ENCODE assay signal across 8 cellular contexts in the genomic region with DNA sequence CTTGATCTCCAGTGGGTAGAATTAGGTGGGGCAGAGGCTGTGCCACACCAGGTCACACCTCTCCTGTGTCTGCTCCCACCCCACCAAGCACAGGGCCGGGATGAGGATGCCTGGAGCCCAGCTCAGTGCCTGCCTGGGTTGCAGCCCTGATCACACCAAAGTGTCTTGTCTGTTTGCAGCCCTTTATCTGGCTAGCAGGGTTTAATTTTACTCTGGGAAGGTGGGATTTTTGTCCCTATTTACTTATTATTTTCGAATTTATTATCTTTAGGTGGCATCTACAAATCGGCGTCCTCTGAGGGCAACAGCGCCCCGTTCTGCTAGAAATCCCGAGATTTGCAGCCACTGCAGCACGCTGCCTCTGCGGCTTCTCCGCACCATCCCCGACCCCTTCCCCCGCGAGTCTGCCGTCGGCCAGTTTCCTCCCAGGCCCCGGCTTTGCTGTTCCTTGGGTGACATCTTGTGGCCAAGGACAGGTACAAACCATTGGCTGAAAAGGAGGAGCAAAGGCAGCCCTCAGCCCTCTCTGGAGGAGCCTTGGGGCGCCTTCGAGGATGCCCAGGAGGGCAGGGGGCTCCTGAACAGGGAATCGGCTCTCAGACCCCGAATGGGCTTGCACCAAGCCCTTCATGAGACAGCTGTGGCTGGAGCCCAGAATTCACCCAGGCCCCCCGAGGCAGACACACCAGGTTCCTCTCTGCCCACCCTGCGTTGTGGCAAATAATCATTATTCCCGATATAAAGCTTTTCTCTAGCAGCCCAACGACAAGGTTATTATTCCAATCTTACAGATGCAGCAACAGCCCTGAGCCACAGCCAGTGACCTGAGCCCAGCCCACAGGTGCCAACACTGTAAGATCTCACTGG.
DNase-seq lines count a peak whose midpoint lies in the region; ATAC-seq, FAIRE-seq and TF ChIP-seq lines count a peak whose summit lies in the region.

No MANE protein-coding gene starts in this region.

- DNase-seq in CD1c-positive myeloid dendritic cell (ENCODE audit: extremely low spot score): peak; percentile 65
- peak; percentile 2 for DNase-seq in GOT3 (lab: John Stamatoyannopoulos, UW)
- peak; percentile 76 for DNase-seq in NCI-H2171 (lab: John Stamatoyannopoulos, UW)
- DNase-seq in WTC11 (ENCODE audit: low spot score): peak; percentile 86
- peak in 55 of 61 donors; percentile 2 to 77 (median 37) for DNase-seq in caudate nucleus (lab: John Stamatoyannopoulos, UW)
- peak; percentile 86 for DNase-seq in kidney
- DNase-seq in stimulated activated CD4-positive, alpha-beta T cell treated with anti-CD3 and anti-CD28 coated beads, Interleukin-15, amount 100 ng/mL, for 24 hours: peak; percentile 79

- intact Hi-C loops in kidney (cut with DNase I): no loop called here

- H3K4me1 ChIP-seq in kidney (ENCODE audit: control insufficient read depth in 1 of 2, insufficient read depth in 1 of 2, low read depth in 1 of 2, low read length in 2 of 2): peaks cover 3 to 4% of the 10 kb centered on the region in 2 donors

- POLR2A ChIA-PET in WTC11 (lab: Charles Lee): interaction anchor here (0.6 kb wide), 1 partner anchor 138 kb away, joined by 7 read pairs; no protein-coding TSS in a partner anchor

- peak; percentile 73 for TF ChIP-seq CTCF in WTC11 (IDR thresholded peaks at IDR 0.05)
- TF ChIP-seq CTCF in kidney (IDR thresholded peaks at IDR 0.05; ENCODE audit: borderline replicate concordance, extremely low read depth, insufficient read depth): peak; percentile 76

- peak overlapping the region; percentile 56 for H3K4me3 Mint-ChIP-seq in WTC11

- H3K9ac ChIP-seq in kidney (ENCODE audit: low read length in 2 of 2): peak overlapping the region in 1 of 2 donors; percentile 20

- H3K27me3 Mint-ChIP-seq in WTC11 (ENCODE audit: low read depth): peaks cover 4% of the 10 kb centered on the region; the same call in 1 of the 2 replicates

- H3K9me3 Mint-ChIP-seq in WTC11: no peaks in the 10 kb centered on the region

- no peaks in the 10 kb centered on the region for H3K36me3 ChIP-seq in kidney (ENCODE audit: control insufficient read depth in 1 of 2, insufficient read depth in 2 of 2, low read length in 2 of 2)

- H3K36me3 Mint-ChIP-seq in WTC11: no peaks in the 10 kb centered on the region

- peaks cover 24% of the 10 kb centered on the region for H3K4me1 Mint-ChIP-seq in WTC11

- peak; percentile 90 for ATAC-seq in WTC11
- ATAC-seq in GM18517 (IDR thresholded peaks at IDR 0.05; ENCODE audit: unreplicated experiment): no peak

- H3K9me3 ChIP-seq in kidney (ENCODE audit: control insufficient read depth in 1 of 2, low read length in 2 of 2): no peaks in the 10 kb centered on the region

- no peak overlapping the region for H3K27ac Mint-ChIP-seq in WTC11

- no peak overlapping the region for H3K27ac ChIP-seq in caudate nucleus (ENCODE audit: low read depth, low read length)
- no peak overlapping the region for H3K27ac ChIP-seq in kidney (ENCODE audit: low read depth in 2 of 2, low read length in 2 of 2)

- FAIRE-seq in kidney (lab: Jason Lieb, UNC): no peak

- peak overlapping the region; percentile 9 to 45 for H3K4me3 ChIP-seq in kidney (ENCODE audit: low read length in 2 of 2)

- CTCF ChIA-PET in WTC11 (lab: Charles Lee): interaction anchor here (0.6 to 1.8 kb wide), 9 partner anchors 9 to 598 kb away, joined by 3 to 19 read pairs (median 4); a partner anchor contains a TSS

TF ChIP-seq in WTC11, 78 proteins besides CTCF, POLR2A, EP300 and RAD21:
- TF ChIP-seq, protein P1, sequence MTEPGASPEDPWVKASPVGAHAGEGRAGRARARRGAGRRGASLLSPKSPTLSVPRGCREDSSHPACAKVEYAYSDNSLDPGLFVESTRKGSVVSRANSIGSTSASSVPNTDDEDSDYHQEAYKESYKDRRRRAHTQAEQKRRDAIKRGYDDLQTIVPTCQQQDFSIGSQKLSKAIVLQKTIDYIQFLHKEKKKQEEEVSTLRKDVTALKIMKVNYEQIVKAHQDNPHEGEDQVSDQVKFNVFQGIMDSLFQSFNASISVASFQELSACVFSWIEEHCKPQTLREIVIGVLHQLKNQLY (CRISPR knock-in tag; IDR thresholded peaks at IDR 0.05): 0 out of 2 replicates have a peak, but pooled peaks have one; percentile 39
- TF ChIP-seq PRRX2 (CRISPR knock-in tag; IDR thresholded peaks at IDR 0.05) (no peak), FOXK1 (CRISPR knock-in tag; IDR thresholded peaks at IDR 0.05) (0 out of 2 replicates have a peak, but pooled peaks have one; percentile 37), ATF1 (CRISPR knock-in tag; IDR thresholded peaks at IDR 0.05) (no peak), ZNF423 (CRISPR knock-in tag; IDR thresholded peaks at IDR 0.05) (no peak), SP1 (CRISPR knock-in tag; conservative IDR thresholded peaks at IDR 0.05) (peak; percentile 43; the same call in 1 of the 2 replicates), ZNF121 (CRISPR knock-in tag; IDR thresholded peaks at IDR 0.05) (peak; percentile 64; the same call in 1 of the 2 replicates), HMGA2 (CRISPR knock-in tag; IDR thresholded peaks at IDR 0.05) (no peak)
- TF ChIP-seq, protein P2, sequence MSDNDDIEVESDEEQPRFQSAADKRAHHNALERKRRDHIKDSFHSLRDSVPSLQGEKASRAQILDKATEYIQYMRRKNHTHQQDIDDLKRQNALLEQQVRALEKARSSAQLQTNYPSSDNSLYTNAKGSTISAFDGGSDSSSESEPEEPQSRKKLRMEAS (CRISPR knock-in tag; IDR thresholded peaks at IDR 0.05): 0 out of 2 replicates have a peak, but pooled peaks have one; percentile 35
- TF ChIP-seq, protein P3, sequence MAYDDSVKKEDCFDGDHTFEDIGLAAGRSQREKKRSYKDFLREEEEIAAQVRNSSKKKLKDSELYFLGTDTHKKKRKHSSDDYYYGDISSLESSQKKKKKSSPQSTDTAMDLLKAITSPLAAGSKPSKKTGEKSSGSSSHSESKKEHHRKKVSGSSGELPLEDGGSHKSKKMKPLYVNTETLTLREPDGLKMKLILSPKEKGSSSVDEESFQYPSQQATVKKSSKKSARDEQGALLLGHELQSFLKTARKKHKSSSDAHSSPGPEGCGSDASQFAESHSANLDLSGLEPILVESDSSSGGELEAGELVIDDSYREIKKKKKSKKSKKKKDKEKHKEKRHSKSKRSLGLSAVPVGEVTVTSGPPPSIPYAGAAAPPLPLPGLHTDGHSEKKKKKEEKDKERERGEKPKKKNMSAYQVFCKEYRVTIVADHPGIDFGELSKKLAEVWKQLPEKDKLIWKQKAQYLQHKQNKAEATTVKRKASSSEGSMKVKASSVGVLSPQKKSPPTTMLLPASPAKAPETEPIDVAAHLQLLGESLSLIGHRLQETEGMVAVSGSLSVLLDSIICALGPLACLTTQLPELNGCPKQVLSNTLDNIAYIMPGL (CRISPR knock-in tag; IDR thresholded peaks at IDR 0.05): 0 out of 2 replicates have a peak, but pooled peaks have one; percentile 41

Comparison
In these comparisons a context has a peak if more than half of its experiments do, and no peak if none do; other contexts are left out.
1. DNase-seq: peak in every context shown above with its lines; median percentile 86 in WTC11; 86 in kidney; 79 in stimulated activated CD4-positive, alpha-beta T cell treated with anti-CD3 and anti-CD28 coated beads, Interleukin-15, amount 100 ng/mL, for 24 hours; 76 in NCI-H2171; 65 in CD1c-positive myeloid dendritic cell; 37 in caudate nucleus; 2 in GOT3.